ENCODE assay signal across 8 cellular contexts in genomic region chr7:100119075-100119700, GRCh38. TPM values are rescaled to one million over a fixed set of nuclear protein-coding genes. Genes with fewer than 3 reads are reported as not detected.
DNase-seq lines count a peak whose midpoint lies in the region; ATAC-seq and TF ChIP-seq lines count a peak whose summit lies in the region.

Gene CNPY4, plus strand, starts transcription at chr7:100119634. Its CDS starts 111 bp downstream, at chr7:100119745.
Gene TAF6, minus strand, starts transcription at chr7:100119358. Its CDS starts 5,149 bp downstream, at chr7:100114209.

- H3K4me1 Mint-ChIP-seq in T-helper 17 cell, result peaks cover 28% of the 10 kb centered on the region

- TF ChIP-seq CTCF in uterus (IDR thresholded peaks at IDR 0.05), result peak in 2 of 4 experiments; percentile 17 to 20

- peak within 1 kb of the TSS; percentile 99 for H3K27ac Mint-ChIP-seq in T-helper 17 cell

- H3K9me3 ChIP-seq in T-helper 17 cell (ENCODE audit: control insufficient read depth, low read length, poor library complexity, severe bottlenecking) (no peaks in the 10 kb centered on the region), uterus (no peaks in the 10 kb centered on the region)

- peak; percentile 93 to 97 for DNase-seq in NCI-H187 (lab: John Stamatoyannopoulos, UW)
- peak; percentile 89 to 90 (median 90) for DNase-seq in T-helper 17 cell
- DNase-seq in amygdala (lab: John Stamatoyannopoulos, UW), result peak; percentile 55 to 96 (median 90)
- DNase-seq in left ventricle myocardium superior, result peak; percentile 97
- peak; percentile 80 for DNase-seq in pulmonary artery endothelial cell (ENCODE audit: low read depth, low spot score)
- peak; percentile 96 to 97 for DNase-seq in uterus

- H3K36me3 Mint-ChIP-seq in T-helper 17 cell (ENCODE audit: low read depth), result no peaks in the 10 kb centered on the region

- peak; percentile 78 for ATAC-seq in HG02885 (IDR thresholded peaks at IDR 0.05; ENCODE audit: poor library complexity, unreplicated experiment)
- ATAC-seq in T-helper 17 cell, result peak; percentile 78
- ATAC-seq in left ventricle myocardium superior, result peak; percentile 94

- H3K36me3 ChIP-seq in uterus, result no peaks in the 10 kb centered on the region

- TF ChIP-seq POLR2A in GM15510 (IDR thresholded peaks at IDR 0.05; ENCODE audit: borderline replicate concordance, extremely low read depth, insufficient read length) (peak; percentile 84), uterus (IDR thresholded peaks at IDR 0.05) (peak in 1 of 2 donors; percentile 57)

- H3K4me1 ChIP-seq in uterus, result peaks cover 4 to 6% of the 10 kb centered on the region in 2 donors

- peak within 1 kb of the TSS; percentile 84 to 94 for H3K27ac ChIP-seq in uterus

- no peaks in the 10 kb centered on the region for H3K27me3 Mint-ChIP-seq in T-helper 17 cell

- H3K4me3 ChIP-seq in uterus, result peak within 1 kb of the TSS; percentile 74 to 83

- intact Hi-C loops in left ventricle myocardium superior (cut with micrococcal nuclease), result no loop called here
- intact Hi-C loops in uterus (cut with DNase I; ENCODE audit: low total_unique reads), result no loop called here

- H3K4me3 Mint-ChIP-seq in T-helper 17 cell, result peak within 1 kb of the TSS; percentile 96

- H3K27me3 ChIP-seq in uterus, result no peaks in the 10 kb centered on the region

RNA-seq across cellular contexts. Expression of gene CNPY4, which starts in this region (rescaled TPM):
- total RNA-seq in T-helper 17 cell (10 to 100 TPM; 22.5 to 22.6 TPM), left ventricle myocardium superior (10.8 TPM), pulmonary artery endothelial cell (34.7 and 51.5 TPM in 2 replicates), uterus (10 to 100 TPM in 2 of 4 donors, 1 to 10 TPM in 1, not detected in 1; 3.3 to 53.6 (median 24.7) TPM)

RNA-seq across cellular contexts. Expression of gene TAF6, which starts in this region (rescaled TPM):
- total RNA-seq in T-helper 17 cell (10 to 100 TPM; 40.7 to 45.3 TPM), left ventricle myocardium superior (31.9 TPM), pulmonary artery endothelial cell (30.5 and 40.4 TPM in 2 replicates), uterus (10 to 100 TPM; 23.5 to 68.9 (median 67.7) TPM)

Comparison
In these comparisons a context has a peak if more than half of its experiments do, and no peak if none do; other contexts are left out.
1. Peak in every context shown above with its lines: DNase-seq, ATAC-seq, H3K4me3 ChIP-seq and H3K27ac ChIP-seq.